25 cellular contexts compared by ENCODE assay signal in the genomic region with DNA sequence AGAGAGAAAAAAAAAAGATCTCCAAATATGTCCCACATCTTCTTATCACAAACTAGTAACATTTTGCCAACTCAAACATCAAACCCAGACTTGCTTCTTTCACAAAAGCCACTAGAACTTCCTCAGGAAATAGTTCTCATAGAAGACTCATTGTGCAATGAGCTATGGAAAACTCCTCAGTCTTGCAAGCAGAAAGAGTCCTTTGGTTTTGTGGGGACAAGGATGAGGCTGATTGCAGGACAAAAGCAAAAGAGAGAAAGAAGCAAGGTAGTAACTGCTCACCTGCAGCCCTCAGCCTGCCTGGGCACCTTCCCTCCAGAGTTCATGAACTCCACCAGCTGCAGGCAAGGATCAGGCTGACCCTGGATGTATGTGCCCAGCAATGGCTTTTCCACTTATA.
A peak's percentile ranks its signal among the peaks of the same experiment; 100 is the strongest.
DNase-seq lines count a peak whose midpoint lies in the region; ATAC-seq, FAIRE-seq and TF ChIP-seq lines count a peak whose summit lies in the region.
"Had no signal": no experiment of that assay in that cellular context is flagged by ENCODE, and none has a peak within 500 bp of the region (broad histone marks: within the 10 kb centered on the region; RNA-seq: fewer than 3 reads in every experiment).

No MANE protein-coding gene starts in this region.

- no peak overlapping the region for H3K9ac ChIP-seq in astrocyte (ENCODE audit: low read length)
- H3K9ac ChIP-seq: GM23248 had no signal

- H3K9me3 ChIP-seq in astrocyte (ENCODE audit: insufficient read depth, low read depth, low read length), result peaks cover 6% of the 10 kb centered on the region
- peaks cover 0 to 24% (median 7%) of the 10 kb centered on the region in 11 donors for H3K9me3 ChIP-seq in heart right ventricle
- H3K9me3 ChIP-seq in CD4-positive, alpha-beta memory T cell (ENCODE audit: control insufficient read depth in 1 of 2, low read length in 2 of 2), result peaks cover 0 to 4% of the 10 kb centered on the region in 2 donors
- H3K9me3 ChIP-seq: MG63 had no signal

- peaks cover 1% of the 10 kb centered on the region for H3K36me3 Mint-ChIP-seq in astrocyte (ENCODE audit: low read depth, unreplicated experiment)
- H3K36me3 Mint-ChIP-seq in CD4-positive, alpha-beta memory T cell, result no peaks in the 10 kb centered on the region
- H3K36me3 Mint-ChIP-seq in activated CD4-positive, alpha-beta T cell treated with anti-CD3 and anti-CD28 coated beads, Interleukin-2, amount 10 ng/mL, durations not matched to agents 24 days and 14 days (ENCODE audit: low read depth), result no peaks in the 10 kb centered on the region
- H3K36me3 Mint-ChIP-seq: CD8-positive, alpha-beta T cell; IgD-negative memory B cell had no signal

- peaks cover 6% of the 10 kb centered on the region for H3K27me3 Mint-ChIP-seq in astrocyte (ENCODE audit: low read depth, unreplicated experiment)
- H3K27me3 Mint-ChIP-seq in CD4-positive, alpha-beta memory T cell, result no peaks in the 10 kb centered on the region
- no peaks in the 10 kb centered on the region for H3K27me3 Mint-ChIP-seq in activated CD4-positive, alpha-beta T cell treated with anti-CD3 and anti-CD28 coated beads, Interleukin-2, amount 10 ng/mL, durations not matched to agents 24 days and 14 days
- H3K27me3 Mint-ChIP-seq: B cell, IgD-negative memory B cell had no signal

- POLR2A ChIA-PET in CD4-positive, alpha-beta memory T cell (lab: Charles Lee; ENCODE audit: partially characterized antibody), result no interaction called here

- H3K4me1 Mint-ChIP-seq in astrocyte (ENCODE audit: low read depth, unreplicated experiment), result peaks cover 9% of the 10 kb centered on the region
- H3K4me1 Mint-ChIP-seq in CD4-positive, alpha-beta memory T cell, result no peaks in the 10 kb centered on the region
- no peaks in the 10 kb centered on the region for H3K4me1 Mint-ChIP-seq in activated CD4-positive, alpha-beta T cell treated with anti-CD3 and anti-CD28 coated beads, Interleukin-2, amount 10 ng/mL, durations not matched to agents 24 days and 14 days
- H3K4me1 Mint-ChIP-seq: B cell, IgD-negative memory B cell had no signal

- peak; percentile 70 for ATAC-seq in Right ventricle myocardium inferior
- peak; percentile 38 to 73 (median 56) for ATAC-seq in heart right ventricle
- ATAC-seq: CD8-positive, alpha-beta T cell had no signal

- no peak for FAIRE-seq in astrocyte (lab: Jason Lieb, UNC)
- FAIRE-seq: GM12891, GM19239 had no signal

- H3K27ac Mint-ChIP-seq in astrocyte (ENCODE audit: unreplicated experiment), result no peak overlapping the region
- H3K27ac Mint-ChIP-seq in CD4-positive, alpha-beta memory T cell, result no peak overlapping the region
- H3K27ac Mint-ChIP-seq in activated CD4-positive, alpha-beta T cell treated with anti-CD3 and anti-CD28 coated beads, Interleukin-2, amount 10 ng/mL, durations not matched to agents 24 days and 14 days, result no peak overlapping the region
- H3K27ac Mint-ChIP-seq: B cell; CD8-positive, alpha-beta T cell; IgD-negative memory B cell had no signal

- CTCF ChIA-PET in CD4-positive, alpha-beta memory T cell (lab: Charles Lee; ENCODE audit: partially characterized antibody), result no interaction called here

- TF ChIP-seq CTCF in astrocyte (IDR thresholded peaks at IDR 0.05; ENCODE audit: insufficient read depth, low read depth, low read length) (no peak), heart right ventricle (IDR thresholded peaks at IDR 0.05) (no peak)

- H3K36me3 ChIP-seq in astrocyte (ENCODE audit: insufficient read depth, low read length) (no peaks in the 10 kb centered on the region), heart right ventricle (no peaks in the 10 kb centered on the region)
- no peaks in the 10 kb centered on the region for H3K36me3 ChIP-seq in CD4-positive, alpha-beta memory T cell (ENCODE audit: insufficient read depth, low read length)
- H3K36me3 ChIP-seq: MG63 had no signal

- H3K4me1 ChIP-seq in astrocyte (ENCODE audit: insufficient read depth, low read length) (no peaks in the 10 kb centered on the region), heart right ventricle (peaks cover 0 to 29% (median 8%) of the 10 kb centered on the region in 9 donors)
- no peaks in the 10 kb centered on the region for H3K4me1 ChIP-seq in CD4-positive, alpha-beta memory T cell (ENCODE audit: insufficient read depth, low read length)

- H3K27ac ChIP-seq in astrocyte (ENCODE audit: low read depth, low read length) (no peak overlapping the region), heart right ventricle (peak overlapping the region in 4 of 10 donors; percentile 50 to 63 (median 55))
- no peak overlapping the region for H3K27ac ChIP-seq in CD4-positive, alpha-beta memory T cell (ENCODE audit: low read depth, low read length)
- H3K27ac ChIP-seq: GM23248 had no signal

- no peaks in the 10 kb centered on the region for H3K79me2 ChIP-seq in astrocyte (ENCODE audit: insufficient read depth, low read length)

- H2AFZ ChIP-seq in astrocyte (ENCODE audit: low read depth, low read length), result no peak overlapping the region
- H2AFZ ChIP-seq: GM23248 had no signal

- no peaks in the 10 kb centered on the region for H4K20me1 ChIP-seq in astrocyte (ENCODE audit: insufficient read depth, low read length)

- DNase-seq in Right ventricle myocardium inferior (ENCODE audit: missing footprints) (no peak), cardiac septum (ENCODE audit: low spot score) (no peak), astrocyte (ENCODE audit: low read depth) (peak; percentile 46), heart right ventricle (no peak), NCI-H2171 (lab: John Stamatoyannopoulos, UW) (no peak)
- no peak for DNase-seq in stimulated activated CD4-positive, alpha-beta T cell treated with anti-CD3 and anti-CD28 coated beads, Interleukin-2, amount 100 ng/mL, for 48 hours
- no peak for DNase-seq in CD4-positive, alpha-beta memory T cell
- no peak for DNase-seq in activated CD4-positive, alpha-beta T cell treated with anti-CD3 and anti-CD28 coated beads, Interleukin-2, amount 10 ng/mL, durations not matched to agents 24 days and 14 days
- DNase-seq: Calu3; CD8-positive, alpha-beta T cell; EL; GM23248; HCEC 1CT; Karpas-422; MG63; NCI-H1105 treated with DMSO at 0.1 percent for 48 hours; NCI-H187; NCI-H226; NCI-H524; NCI-H82; SIG-M5 had no signal

- no peak overlapping the region for H3K4me3 Mint-ChIP-seq in astrocyte (ENCODE audit: unreplicated experiment)
- no peak overlapping the region for H3K4me3 Mint-ChIP-seq in CD4-positive, alpha-beta memory T cell
- H3K4me3 Mint-ChIP-seq in activated CD4-positive, alpha-beta T cell treated with anti-CD3 and anti-CD28 coated beads, Interleukin-2, amount 10 ng/mL, durations not matched to agents 24 days and 14 days, result no peak overlapping the region
- H3K4me3 Mint-ChIP-seq: B cell; CD8-positive, alpha-beta T cell; IgD-negative memory B cell had no signal

- peaks cover 7% of the 10 kb centered on the region for H3K9me3 Mint-ChIP-seq in astrocyte (ENCODE audit: unreplicated experiment)
- H3K9me3 Mint-ChIP-seq in CD4-positive, alpha-beta memory T cell, result peaks cover 4 to 17% (median 10%) of the 10 kb centered on the region in 8 donors
- H3K9me3 Mint-ChIP-seq in activated CD4-positive, alpha-beta T cell treated with anti-CD3 and anti-CD28 coated beads, Interleukin-2, amount 10 ng/mL, durations not matched to agents 24 days and 14 days, result peaks cover 10% of the 10 kb centered on the region

- intact Hi-C loops in Right ventricle myocardium inferior (cut with DNase I) (no loop called here), cardiac septum (cut with DNase I) (loop anchor here (2.0 kb wide), 1 partner anchor 24 kb away; no protein-coding TSS in a partner anchor), heart right ventricle (cut with DNase I) (no loop called here)
- intact Hi-C loops in CD4-positive, alpha-beta memory T cell (cut with micrococcal nuclease), result no loop called here
- intact Hi-C loops in activated CD4-positive, alpha-beta T cell treated with anti-CD3 and anti-CD28 coated beads, Interleukin-2, amount 10 ng/mL, durations not matched to agents 24 days and 14 days (cut with micrococcal nuclease), result no loop called here

- H3K4me3 ChIP-seq in astrocyte (ENCODE audit: insufficient read depth, low read depth, low read length) (no peak overlapping the region), heart right ventricle (no peak overlapping the region)
- no peak overlapping the region for H3K4me3 ChIP-seq in CD4-positive, alpha-beta memory T cell (ENCODE audit: low read length in 2 of 2)
- H3K4me3 ChIP-seq: GM23248, MG63 had no signal

- no peak overlapping the region for H3K4me2 ChIP-seq in astrocyte (ENCODE audit: low read length)

- H3K27me3 ChIP-seq in astrocyte (ENCODE audit: insufficient read depth, low read length) (no peaks in the 10 kb centered on the region), heart right ventricle (no peaks in the 10 kb centered on the region)
- H3K27me3 ChIP-seq in CD4-positive, alpha-beta memory T cell (ENCODE audit: insufficient read depth, low read length), result no peaks in the 10 kb centered on the region
- H3K27me3 ChIP-seq: MG63 had no signal
